11 cellular contexts compared by ENCODE assay signal in the genomic region with DNA sequence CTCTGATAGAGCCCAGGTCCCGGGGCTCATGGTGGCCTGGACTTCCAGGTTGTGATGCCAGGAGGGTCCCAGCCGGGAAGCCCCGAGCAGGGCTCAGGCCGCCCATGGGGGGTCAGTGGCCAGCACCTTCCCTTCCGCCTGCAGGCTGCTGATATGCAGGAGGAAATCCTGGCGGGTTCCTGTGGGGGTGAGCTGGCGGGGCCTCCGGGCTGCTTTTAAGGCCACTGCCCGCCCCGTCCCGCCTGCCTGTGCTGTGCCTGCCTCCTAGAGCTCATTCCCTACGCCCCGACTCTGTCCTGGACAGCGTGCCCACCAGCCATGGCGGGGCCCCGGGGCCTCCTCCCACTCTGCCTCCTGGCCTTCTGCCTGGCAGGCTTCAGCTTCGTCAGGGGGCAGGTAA. TPM values are rescaled to one million over a fixed set of nuclear protein-coding genes. Genes with fewer than 3 reads are reported as not detected.
DNase-seq lines count a peak whose midpoint lies in the region; ATAC-seq and TF ChIP-seq lines count a peak whose summit lies in the region.
"Had no signal": no experiment of that assay in that cellular context is flagged by ENCODE, and none has a peak within 500 bp of the region (broad histone marks: within the 10 kb centered on the region; RNA-seq: fewer than 3 reads in every experiment).

A gene with protein sequence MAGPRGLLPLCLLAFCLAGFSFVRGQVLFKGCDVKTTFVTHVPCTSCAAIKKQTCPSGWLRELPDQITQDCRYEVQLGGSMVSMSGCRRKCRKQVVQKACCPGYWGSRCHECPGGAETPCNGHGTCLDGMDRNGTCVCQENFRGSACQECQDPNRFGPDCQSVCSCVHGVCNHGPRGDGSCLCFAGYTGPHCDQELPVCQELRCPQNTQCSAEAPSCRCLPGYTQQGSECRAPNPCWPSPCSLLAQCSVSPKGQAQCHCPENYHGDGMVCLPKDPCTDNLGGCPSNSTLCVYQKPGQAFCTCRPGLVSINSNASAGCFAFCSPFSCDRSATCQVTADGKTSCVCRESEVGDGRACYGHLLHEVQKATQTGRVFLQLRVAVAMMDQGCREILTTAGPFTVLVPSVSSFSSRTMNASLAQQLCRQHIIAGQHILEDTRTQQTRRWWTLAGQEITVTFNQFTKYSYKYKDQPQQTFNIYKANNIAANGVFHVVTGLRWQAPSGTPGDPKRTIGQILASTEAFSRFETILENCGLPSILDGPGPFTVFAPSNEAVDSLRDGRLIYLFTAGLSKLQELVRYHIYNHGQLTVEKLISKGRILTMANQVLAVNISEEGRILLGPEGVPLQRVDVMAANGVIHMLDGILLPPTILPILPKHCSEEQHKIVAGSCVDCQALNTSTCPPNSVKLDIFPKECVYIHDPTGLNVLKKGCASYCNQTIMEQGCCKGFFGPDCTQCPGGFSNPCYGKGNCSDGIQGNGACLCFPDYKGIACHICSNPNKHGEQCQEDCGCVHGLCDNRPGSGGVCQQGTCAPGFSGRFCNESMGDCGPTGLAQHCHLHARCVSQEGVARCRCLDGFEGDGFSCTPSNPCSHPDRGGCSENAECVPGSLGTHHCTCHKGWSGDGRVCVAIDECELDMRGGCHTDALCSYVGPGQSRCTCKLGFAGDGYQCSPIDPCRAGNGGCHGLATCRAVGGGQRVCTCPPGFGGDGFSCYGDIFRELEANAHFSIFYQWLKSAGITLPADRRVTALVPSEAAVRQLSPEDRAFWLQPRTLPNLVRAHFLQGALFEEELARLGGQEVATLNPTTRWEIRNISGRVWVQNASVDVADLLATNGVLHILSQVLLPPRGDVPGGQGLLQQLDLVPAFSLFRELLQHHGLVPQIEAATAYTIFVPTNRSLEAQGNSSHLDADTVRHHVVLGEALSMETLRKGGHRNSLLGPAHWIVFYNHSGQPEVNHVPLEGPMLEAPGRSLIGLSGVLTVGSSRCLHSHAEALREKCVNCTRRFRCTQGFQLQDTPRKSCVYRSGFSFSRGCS (N-terminal part only) (plus strand): TSS at position 243 of the 400 bp plus-strand sequence. CDS start 76 bp downstream, at position 319.

- no peaks in the 10 kb centered on the region for H3K27me3 ChIP-seq in WERI-Rb-1 (ENCODE audit: insufficient read depth, low read depth, severe bottlenecking)
- no peaks in the 10 kb centered on the region for H3K27me3 ChIP-seq in thymus (ENCODE audit: control insufficient read depth, insufficient read depth)

- no peaks in the 10 kb centered on the region for H3K4me1 ChIP-seq in thymus (ENCODE audit: control insufficient read depth, insufficient read depth, low read length)

- H3K36me3 ChIP-seq in WERI-Rb-1 (peaks cover 36% of the 10 kb centered on the region), thymus (ENCODE audit: control insufficient read depth, insufficient read depth) (peaks cover 36% of the 10 kb centered on the region)

- no peak for TF ChIP-seq CTCF in WERI-Rb-1 (IDR thresholded peaks at IDR 0.05; ENCODE audit: low read depth, low read length)
- no peak for TF ChIP-seq CTCF in mesothelial cell of epicardium (IDR thresholded peaks at IDR 0.05; ENCODE audit: unreplicated experiment)

- no peaks in the 10 kb centered on the region for H3K27me3 Mint-ChIP-seq in mesothelial cell of epicardium (ENCODE audit: low read depth)

- H3K4me1 Mint-ChIP-seq in mesothelial cell of epicardium: peaks cover 4% of the 10 kb centered on the region

- in situ Hi-C loops in G401 (cut with HindIII; ENCODE audit: low sequenced_read_pairs): no loop called here

- H3K36me3 Mint-ChIP-seq in mesothelial cell of epicardium: peaks cover 19% of the 10 kb centered on the region
- H3K36me3 Mint-ChIP-seq: IgD-negative memory B cell had no signal

- H3K4me3 Mint-ChIP-seq in mesothelial cell of epicardium: no peak within 1 kb of the TSS

- 28% methylated on average over 17 of the region's 17 CpGs for WGBS in thymus

- peak within 1 kb of the TSS; percentile 80 for H3K27ac Mint-ChIP-seq in mesothelial cell of epicardium

- H3K9me3 ChIP-seq in WERI-Rb-1 (ENCODE audit: severe bottlenecking) (no peaks in the 10 kb centered on the region), thymus (ENCODE audit: control insufficient read depth) (no peaks in the 10 kb centered on the region)

- ATAC-seq in esophagus mucosa (peak; percentile 39), HG03039 (IDR thresholded peaks at IDR 0.05; ENCODE audit: unreplicated experiment) (no peak)

- H3K4me3 ChIP-seq in WERI-Rb-1 (ENCODE audit: low read depth, low read length) (no peak within 1 kb of the TSS), thymus (ENCODE audit: low read length) (no peak within 1 kb of the TSS)

- H3K27ac ChIP-seq in WERI-Rb-1 (peak within 1 kb of the TSS; percentile 43), thymus (ENCODE audit: low read depth) (no peak within 1 kb of the TSS)
- H3K27ac ChIP-seq: VCaP had no signal

- no peaks in the 10 kb centered on the region for H3K9me3 Mint-ChIP-seq in mesothelial cell of epicardium
- H3K9me3 Mint-ChIP-seq: IgD-negative memory B cell had no signal

- DNase-seq in WERI-Rb-1 (no peak), mesothelial cell of epicardium (ENCODE audit: low spot score in 2 of 2, unreplicated experiment in 2 of 2) (no peak), G401 (ENCODE audit: low spot score) (no peak), SIG-M5 treated with dmso at 0.1 percent for 504 hours (lab: John Stamatoyannopoulos, UW; ENCODE audit: unreplicated experiment) (no peak), inferior parietal cortex (ENCODE audit: extremely low spot score) (no peak)
- DNase-seq: NK-92 treated with Interleukin-12 subunit alpha and Interleukin-12 subunit beta, amount 100 ng/mL, for 24 hours had no signal

RNA-seq across cellular contexts. Expression of the gene that starts here (rescaled TPM):
- total RNA-seq in esophagus mucosa (21.2 TPM), mesothelial cell of epicardium (0.29 to 0.71 TPM (median 0.66 TPM) in 3 replicates)
- 315 TPM for polyA plus RNA-seq in thymus
- total RNA-seq in G401 (2014; rRNA removed; shearing (Covaris generic)): not detected in 2 replicates
- polyA plus RNA-seq: IgD-negative memory B cell had no signal

Comparison
In these comparisons a context has a peak if more than half of its experiments do, and no peak if none do; other contexts are left out.
1. RNA of the gene that starts here (total RNA-seq): 21.2 TPM in esophagus mucosa (single experiment); 0.29 to 0.71 TPM in mesothelial cell of epicardium and not detected in G401; every median in the first group is over 10 times any median in the second.